22 cellular contexts compared by ENCODE assay signal in genomic region chr10:30688456-30688855, GRCh38. TPM values are rescaled to one million over a fixed set of nuclear protein-coding genes. Genes with fewer than 3 reads are reported as not detected.
A peak's percentile ranks its signal among the peaks of the same experiment; 100 is the strongest.
DNase-seq lines count a peak whose midpoint lies in the region; TF ChIP-seq lines count a peak whose summit lies in the region.
"Had no signal": no experiment of that assay in that cellular context is flagged by ENCODE, and none has a peak within 500 bp of the region (broad histone marks: within the 10 kb centered on the region; RNA-seq: fewer than 3 reads in every experiment).

No MANE protein-coding gene starts in this region.

- H3K9ac ChIP-seq in neural progenitor cell = no peak overlapping the region
- H3K9ac ChIP-seq: SK-N-SH had no signal

- no peak overlapping the region for H3K4me2 ChIP-seq in neural progenitor cell
- H3K4me2 ChIP-seq: SK-N-SH had no signal

- 0 out of 2 replicates have a peak, but pooled peaks cover 4% of the 10 kb centered on the region for H3K27me3 ChIP-seq in ACC112 (ENCODE audit: insufficient read depth, low read length)
- H3K27me3 ChIP-seq in neural progenitor cell = no peaks in the 10 kb centered on the region
- H3K27me3 ChIP-seq: testis had no signal

- no peaks in the 10 kb centered on the region for H4K20me1 ChIP-seq in neural progenitor cell (ENCODE audit: low read depth)

- peak overlapping the region; percentile 33 for H2AFZ ChIP-seq in ACC112 (ENCODE audit: low read length, unreplicated experiment)
- H2AFZ ChIP-seq in neural progenitor cell (replicated peaks) = no peak overlapping the region

- no peaks in the 10 kb centered on the region for H3K36me3 ChIP-seq in ACC112 (ENCODE audit: insufficient read depth, low read length)
- no peaks in the 10 kb centered on the region for H3K36me3 ChIP-seq in neural progenitor cell
- H3K36me3 ChIP-seq: adrenal gland, WERI-Rb-1 had no signal

- no peak for TF ChIP-seq CTCF in neural progenitor cell (IDR thresholded peaks at IDR 0.05)

- peaks cover 30% of the 10 kb centered on the region for H3K36me3 Mint-ChIP-seq in activated T-helper 2 cell treated with anti-CD3 and anti-CD28 coated beads, Interferon-gamma antibody, Interleukin-2, Interleukin-4, amounts not matched to agents 10 μg/mL and 5 μg/mL and 100 μg/mL, durations not matched to agents 14 hours and 24 hours and 36 hours (ENCODE audit: low read depth)
- no peaks in the 10 kb centered on the region for H3K36me3 Mint-ChIP-seq in neural progenitor cell
- H3K36me3 Mint-ChIP-seq: brain; CD4-positive, CD25-positive, alpha-beta regulatory T cell; naive thymus-derived CD8-positive, alpha-beta T cell had no signal

- H3K27ac ChIP-seq in ACC112 (ENCODE audit: low read depth, low read length) (no peak overlapping the region), neural progenitor cell (no peak overlapping the region)
- H3K27ac ChIP-seq: adrenal gland, dorsolateral prefrontal cortex, HL-60, testis, WERI-Rb-1 had no signal

- H3K4me1 ChIP-seq in ACC112 (ENCODE audit: control insufficient read depth, insufficient read depth, low read length, unreplicated experiment) (peaks cover 24% of the 10 kb centered on the region), neural progenitor cell (no peaks in the 10 kb centered on the region)
- H3K4me1 ChIP-seq: adrenal gland, testis had no signal

- no peaks in the 10 kb centered on the region for H3K27me3 Mint-ChIP-seq in activated T-helper 2 cell treated with anti-CD3 and anti-CD28 coated beads, Interferon-gamma antibody, Interleukin-2, Interleukin-4, amounts not matched to agents 10 μg/mL and 5 μg/mL and 100 μg/mL, durations not matched to agents 14 hours and 24 hours and 36 hours (ENCODE audit: low read depth)
- H3K27me3 Mint-ChIP-seq in neural progenitor cell (ENCODE audit: insufficient read depth, low read depth) = peaks cover 2% of the 10 kb centered on the region

- H3K9me3 Mint-ChIP-seq in activated T-helper 2 cell treated with anti-CD3 and anti-CD28 coated beads, Interferon-gamma antibody, Interleukin-2, Interleukin-4, amounts not matched to agents 10 μg/mL and 5 μg/mL and 100 μg/mL, durations not matched to agents 14 hours and 24 hours and 36 hours = peaks cover 8% of the 10 kb centered on the region
- no peaks in the 10 kb centered on the region for H3K9me3 Mint-ChIP-seq in neural progenitor cell
- H3K9me3 Mint-ChIP-seq: brain; naive thymus-derived CD8-positive, alpha-beta T cell had no signal

- peak; percentile 11 for DNase-seq in EH (ENCODE audit: low read depth)
- DNase-seq in activated T-helper 2 cell treated with anti-CD3 and anti-CD28 coated beads, Interferon-gamma antibody, Interleukin-2, Interleukin-4, amounts not matched to agents 10 μg/mL and 5 μg/mL and 100 μg/mL, durations not matched to agents 14 hours and 24 hours and 36 hours (ENCODE audit: low spot score) = no peak
- no peak for DNase-seq in neural progenitor cell (ENCODE audit: low spot score)
- no peak for DNase-seq in NCI-H2081 treated with DMSO at 0.1 percent for 48 hours (lab: John Stamatoyannopoulos, UW)
- no peak for DNase-seq in RPMI8226
- no peak for DNase-seq in LoVo (ENCODE audit: low spot score)
- DNase-seq: left ventricle myocardium superior had no signal

- H3K4me3 ChIP-seq in ACC112 (ENCODE audit: low read depth, low read length) = no peak overlapping the region
- no peak overlapping the region for H3K4me3 ChIP-seq in neural progenitor cell
- H3K4me3 ChIP-seq: adrenal gland, dorsolateral prefrontal cortex, testis had no signal

- H3K79me2 ChIP-seq in ACC112 (ENCODE audit: control insufficient read depth, insufficient read depth, low read length, unreplicated experiment) (no peaks in the 10 kb centered on the region), neural progenitor cell (ENCODE audit: low read depth) (no peaks in the 10 kb centered on the region)

- intact Hi-C loops in activated T-helper 2 cell treated with anti-CD3 and anti-CD28 coated beads, Interferon-gamma antibody, Interleukin-2, Interleukin-4, amounts not matched to agents 10 μg/mL and 5 μg/mL and 100 μg/mL, durations not matched to agents 14 hours and 24 hours and 36 hours (cut with micrococcal nuclease) = loop anchor here (10.0 kb wide), 2 partner anchors 254 to 626 kb away; partner anchors contain the start of genes MAP3K8 and ZEB1

- H3F3A ChIP-seq in neural progenitor cell (ENCODE audit: low read depth) = no peaks in the 10 kb centered on the region

- H3K9me3 ChIP-seq in neural progenitor cell (ENCODE audit: low read depth) = no peaks in the 10 kb centered on the region
- H3K9me3 ChIP-seq: adrenal gland, SK-N-SH, testis had no signal

- H3K4me3 Mint-ChIP-seq in activated T-helper 2 cell treated with anti-CD3 and anti-CD28 coated beads, Interferon-gamma antibody, Interleukin-2, Interleukin-4, amounts not matched to agents 10 μg/mL and 5 μg/mL and 100 μg/mL, durations not matched to agents 14 hours and 24 hours and 36 hours (ENCODE audit: low read depth) = no peak overlapping the region
- H3K4me3 Mint-ChIP-seq in neural progenitor cell = peak overlapping the region; percentile 44
- H3K4me3 Mint-ChIP-seq: naive thymus-derived CD8-positive, alpha-beta T cell had no signal

- H3K4me1 Mint-ChIP-seq in activated T-helper 2 cell treated with anti-CD3 and anti-CD28 coated beads, Interferon-gamma antibody, Interleukin-2, Interleukin-4, amounts not matched to agents 10 μg/mL and 5 μg/mL and 100 μg/mL, durations not matched to agents 14 hours and 24 hours and 36 hours (ENCODE audit: low read depth) = peaks cover 74% of the 10 kb centered on the region
- H3K4me1 Mint-ChIP-seq in neural progenitor cell = peaks cover 8% of the 10 kb centered on the region

- peak overlapping the region; percentile 80 for H3K27ac Mint-ChIP-seq in activated T-helper 2 cell treated with anti-CD3 and anti-CD28 coated beads, Interferon-gamma antibody, Interleukin-2, Interleukin-4, amounts not matched to agents 10 μg/mL and 5 μg/mL and 100 μg/mL, durations not matched to agents 14 hours and 24 hours and 36 hours
- no peak overlapping the region for H3K27ac Mint-ChIP-seq in neural progenitor cell

RNA-seq across cellular contexts. Expression of gene LYZL2, which starts 58.9 kb away (rescaled TPM):
- not detected in 2 replicates for total RNA-seq in activated T-helper 2 cell treated with anti-CD3 and anti-CD28 coated beads, Interferon-gamma antibody, Interleukin-2, Interleukin-4, amounts not matched to agents 10 μg/mL and 5 μg/mL and 100 μg/mL, durations not matched to agents 14 hours and 24 hours and 36 hours
- total RNA-seq in neural progenitor cell (ENCODE audit: low replicate concordance) = not detected in 2 replicates
- total RNA-seq: adrenal gland; CD4-positive, CD25-positive, alpha-beta regulatory T cell; cerebellum; Daoy; dorsolateral prefrontal cortex; left ventricle myocardium superior; naive thymus-derived CD8-positive, alpha-beta T cell; NCI-H460; right cardiac atrium; urinary bladder had no signal
